Comparison of ENCODE assay signal across 8 cellular contexts in genomic region chr1:63524166-63524565, GRCh38. TPM values are rescaled to one million over a fixed set of nuclear protein-coding genes. Genes with fewer than 3 reads are reported as not detected.
DNase-seq lines count a peak whose midpoint lies in the region; ATAC-seq and TF ChIP-seq lines count a peak whose summit lies in the region.

No MANE protein-coding gene starts in this region.

- H3K27ac ChIP-seq in right atrium auricular region = peak overlapping the region; percentile 91 to 92
- peak overlapping the region; percentile 85 to 92 for H3K27ac ChIP-seq in ascending aorta
- peak overlapping the region; percentile 92 to 97 (median 96) for H3K27ac ChIP-seq in right lobe of liver
- peak overlapping the region; percentile 97 for H3K27ac ChIP-seq in vagina

- H3K9me3 ChIP-seq in right atrium auricular region (no peaks in the 10 kb centered on the region), ascending aorta (no peaks in the 10 kb centered on the region), right lobe of liver (no peaks in the 10 kb centered on the region), vagina (no peaks in the 10 kb centered on the region)

- no peak for TF ChIP-seq POLR2A in right lobe of liver (IDR thresholded peaks at IDR 0.05)
- TF ChIP-seq POLR2A in vagina (IDR thresholded peaks at IDR 0.05) = no peak

- H3K27me3 ChIP-seq in right atrium auricular region (no peaks in the 10 kb centered on the region), ascending aorta (no peaks in the 10 kb centered on the region), right lobe of liver (no peaks in the 10 kb centered on the region), vagina (no peaks in the 10 kb centered on the region)

- intact Hi-C loops in Right ventricle myocardium superior (cut with DNase I) = no loop called here
- intact Hi-C loops in ascending aorta (cut with DNase I) = no loop called here
- intact Hi-C loops in right lobe of liver (cut with DNase I) = no loop called here
- intact Hi-C loops in vagina (cut with DNase I) = no loop called here

- H3K36me3 ChIP-seq in right atrium auricular region = peaks cover 4% of the 10 kb centered on the region
- peaks cover 0 to 7% of the 10 kb centered on the region in 2 donors for H3K36me3 ChIP-seq in ascending aorta
- H3K36me3 ChIP-seq in right lobe of liver = peaks cover 0 to 14% (median 0%) of the 10 kb centered on the region in 4 donors
- H3K36me3 ChIP-seq in vagina = no peaks in the 10 kb centered on the region

- ATAC-seq in Right ventricle myocardium superior (ENCODE audit: poor library complexity) (no peak), right lobe of liver (no peak), HG03460 (IDR thresholded peaks at IDR 0.05; ENCODE audit: unreplicated experiment) (no peak), GM18873 (IDR thresholded peaks at IDR 0.05; ENCODE audit: low FRiP score, unreplicated experiment) (no peak)

- no peak for DNase-seq in right atrium auricular region (ENCODE audit: low spot score)
- DNase-seq in Right ventricle myocardium superior = no peak
- no peak for DNase-seq in ascending aorta (ENCODE audit: low spot score in 2 of 2)
- no peak for DNase-seq in right lobe of liver
- DNase-seq in vagina (ENCODE audit: extremely low spot score in 2 of 2) = no peak
- DNase-seq in ureter (ENCODE audit: low spot score) = no peak

- H3K4me1 ChIP-seq in right atrium auricular region = peaks cover 0 to 22% of the 10 kb centered on the region in 2 donors
- peaks cover 2 to 12% of the 10 kb centered on the region in 2 donors for H3K4me1 ChIP-seq in ascending aorta
- H3K4me1 ChIP-seq in right lobe of liver = peaks cover 0 to 17% (median 0%) of the 10 kb centered on the region in 4 donors
- peaks cover 18% of the 10 kb centered on the region for H3K4me1 ChIP-seq in vagina

- WGBS in right lobe of liver (ENCODE audit: insufficient coverage, low coverage, low lambda C conversion rate, missing lambda C conversion rate) = 46% methylated on average over 4 of the region's 4 CpGs

- H3K4me3 ChIP-seq in right atrium auricular region (peak overlapping the region; percentile 64 to 76), ascending aorta (peak overlapping the region; percentile 64 to 87), right lobe of liver (peak overlapping the region; percentile 56 to 76 (median 72)), vagina (peak overlapping the region; percentile 80 to 93)

- TF ChIP-seq CTCF in right atrium auricular region (IDR thresholded peaks at IDR 0.05) (no peak), ascending aorta (IDR thresholded peaks at IDR 0.05) (no peak), right lobe of liver (IDR thresholded peaks at IDR 0.05) (no peak), vagina (IDR thresholded peaks at IDR 0.05) (no peak)

RNA-seq across cellular contexts. Expression of gene EFCAB7, which starts 0.8 kb away (rescaled TPM):
- total RNA-seq in right atrium auricular region (1 to 10 TPM; 5.6 to 6.7 TPM), Right ventricle myocardium superior (8.9 TPM), ascending aorta (0.32 TPM), right lobe of liver (1 to 10 TPM in 5 of 6 experiments, under 1 TPM in 1; 0.84 to 3.2 (median 2.3) TPM), vagina (6.9 TPM), ureter (8.7 TPM)

RNA-seq across cellular contexts. Expression of gene ITGB3BP, which starts 1.1 kb away (rescaled TPM):
- total RNA-seq in right atrium auricular region (1 to 10 TPM; 5.0 to 5.7 TPM), Right ventricle myocardium superior (8.4 TPM), ascending aorta (4.2 TPM), right lobe of liver (10 to 100 TPM in 1 of 6 experiments, 1 to 10 TPM in 5; 4.3 to 10.7 (median 7.0) TPM), vagina (11.8 TPM), ureter (37.6 TPM)
